ENCODE assay signal across 13 cellular contexts in the genomic region with DNA sequence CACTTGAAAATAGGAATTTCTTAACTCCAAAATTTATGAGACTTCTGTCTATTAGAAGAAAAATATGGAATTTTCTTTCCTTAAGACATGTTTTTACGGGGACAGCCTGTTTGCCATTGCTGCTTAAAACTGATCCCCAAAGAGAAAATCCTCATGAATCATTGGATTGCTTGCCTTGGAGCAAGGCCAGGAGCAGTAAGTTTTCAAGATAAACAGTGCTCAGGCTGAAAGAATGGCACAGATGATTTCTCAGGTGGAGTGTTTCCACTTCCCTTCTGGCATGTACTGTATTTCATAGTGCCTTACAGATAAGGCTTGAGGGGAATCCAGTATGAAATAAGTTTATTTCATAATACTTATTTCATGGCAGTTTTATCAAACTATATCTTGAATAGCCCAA.
DNase-seq lines count a peak whose midpoint lies in the region; ATAC-seq and TF ChIP-seq lines count a peak whose summit lies in the region.
"Had no signal": no experiment of that assay in that cellular context is flagged by ENCODE, and none has a peak within 500 bp of the region (broad histone marks: within the 10 kb centered on the region; RNA-seq: fewer than 3 reads in every experiment).

No MANE protein-coding gene starts in this region.

- 28 to 55% methylated on average over 1 of the region's 1 CpG for WGBS in lung, 2 donors

- H3K9me3 ChIP-seq in AG04450 (ENCODE audit: control insufficient read depth, insufficient read depth, low read length) = no peaks in the 10 kb centered on the region; the same call in 1 of the 2 replicates
- H3K9me3 ChIP-seq in lung (ENCODE audit: control insufficient read depth in 2 of 2, insufficient read depth in 1 of 2, low read length in 1 of 2) = no peaks in the 10 kb centered on the region

- no peak overlapping the region for H3K4me3 ChIP-seq in AG04450 (ENCODE audit: low read depth, low read length)
- no peak overlapping the region for H3K4me3 ChIP-seq in cardiac fibroblast (replicated peaks in 1 of 2; ENCODE audit: low read depth in 2 of 2, low read length in 2 of 2)
- no peak overlapping the region for H3K4me3 ChIP-seq in lung

- peak; percentile 37 for DNase-seq in AG04450 (ENCODE audit: low read depth, low spot score)
- peak; percentile 59 for DNase-seq in HT-29 (ENCODE audit: low spot score)
- peak; percentile 64 to 76 for DNase-seq in cardiac fibroblast (ENCODE audit: low read depth in 2 of 2)
- DNase-seq in lung (ENCODE audit: low spot score) = peak; percentile 34
- no peak for DNase-seq in NCI-H2081 (lab: John Stamatoyannopoulos, UW)
- DNase-seq in activated CD4-positive, alpha-beta T cell treated with anti-CD3 and anti-CD28 coated beads for 48 hours = no peak
- DNase-seq: activated naive CD4-positive, alpha-beta T cell treated with anti-CD3 and anti-CD28 coated beads for 36 hours; NCI-H1417; substantia nigra had no signal

- ATAC-seq in lung (ENCODE audit: insufficient read depth, low FRiP score) (peak; percentile 41), GM18519 (IDR thresholded peaks at IDR 0.05; ENCODE audit: low FRiP score, unreplicated experiment) (no peak), HG02852 (IDR thresholded peaks at IDR 0.05; ENCODE audit: unreplicated experiment) (no peak)
- ATAC-seq: activated CD4-positive, CD25-positive, alpha-beta regulatory T cell treated with anti-CD3 and anti-CD28 coated beads, Interleukin-2, amount 50 U/mL, for 24 hours had no signal

- H3K4me1 ChIP-seq in lung (ENCODE audit: control insufficient read depth in 2 of 2, insufficient read depth in 2 of 2, low read length in 2 of 2) = no peaks in the 10 kb centered on the region

- CTCF ChIA-PET in AG04450 (lab: Charles Lee) = no interaction called here

- POLR2A ChIA-PET in AG04450 (lab: Yijun Ruan, JAX) = no interaction called here

- TF ChIP-seq CTCF in AG04450 (IDR thresholded peaks at IDR 0.05; ENCODE audit: low read depth, low read length) (no peak), cardiac fibroblast (IDR thresholded peaks at IDR 0.05; ENCODE audit: low read depth, low read length) (no peak), lung (IDR thresholded peaks at IDR 0.05; ENCODE audit: control extremely low read depth, extremely low read depth) (no peak)

- H3K27ac ChIP-seq in AG04450 (ENCODE audit: low read depth, low read length) (no peak overlapping the region), lung (ENCODE audit: low read depth in 1 of 2, low read length in 1 of 2) (no peak overlapping the region)
- H3K27ac ChIP-seq: RWPE1 had no signal

- no peaks in the 10 kb centered on the region for H3K36me3 ChIP-seq in lung (ENCODE audit: control insufficient read depth in 2 of 2, insufficient read depth in 2 of 2, low read length in 2 of 2)

- no peaks in the 10 kb centered on the region for H3K27me3 ChIP-seq in AG04450 (ENCODE audit: control insufficient read depth, insufficient read depth, low read length)
- no peaks in the 10 kb centered on the region for H3K27me3 ChIP-seq in lung (ENCODE audit: control insufficient read depth, insufficient read depth)

Comparison
In these comparisons a context has a peak if more than half of its experiments do, and no peak if none do; other contexts are left out.
1. DNase-seq: peak in AG04450 (single experiment), HT-29 (single experiment), cardiac fibroblast (2 of 2) and lung (single experiment); none in NCI-H2081 (0 of 2) and activated CD4-positive, alpha-beta T cell treated with anti-CD3 and anti-CD28 coated beads for 48 hours (single experiment).